In the genomic region with DNA sequence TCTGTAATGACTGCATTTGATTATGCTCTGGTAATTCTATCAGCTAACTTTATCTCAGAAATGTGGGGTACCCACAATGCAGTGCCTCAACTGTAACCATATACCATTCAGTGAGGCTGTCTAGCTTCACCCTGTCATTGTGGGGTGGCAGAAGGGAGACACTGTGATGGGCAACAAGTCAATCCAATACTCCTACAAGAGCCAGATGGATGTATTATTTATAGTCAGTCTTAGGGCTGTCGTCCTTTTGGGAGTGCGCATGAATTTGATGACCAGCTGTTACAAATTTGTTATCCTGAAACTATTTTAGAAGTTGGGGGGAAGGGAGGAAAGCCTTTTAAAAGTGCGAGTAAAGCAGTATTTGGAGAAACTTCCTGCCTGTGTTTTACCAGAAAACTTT, we compare ENCODE assay signal across 27 cellular contexts. TPM values are rescaled to one million over a fixed set of nuclear protein-coding genes. Genes with fewer than 3 reads are reported as not detected.
DNase-seq lines count a peak whose midpoint lies in the region; ATAC-seq and TF ChIP-seq lines count a peak whose summit lies in the region.
"Had no signal": no experiment of that assay in that cellular context is flagged by ENCODE, and none has a peak within 500 bp of the region (broad histone marks: within the 10 kb centered on the region; RNA-seq: fewer than 3 reads in every experiment).

No MANE protein-coding gene starts in this region.

- DNase-seq in G401 (ENCODE audit: low spot score): peak; percentile 56
- peak; percentile 24 to 78 for DNase-seq in NCI-H446 (lab: John Stamatoyannopoulos, UW)
- peak; percentile 66 for DNase-seq in cerebellum (ENCODE audit: low spot score)
- DNase-seq in osteoblast (ENCODE audit: insufficient read length, low spot score, missing footprints): no peak
- DNase-seq in activated CD8-positive, alpha-beta memory T cell treated with anti-CD3 and anti-CD28 coated beads, Interleukin-2, amount 50 U/mL, for 4 hours: no peak
- DNase-seq in UCSD-AML1 (lab: John Stamatoyannopoulos, UW; ENCODE audit: unreplicated experiment): no peak
- no peak for DNase-seq in activated naive CD4-positive, alpha-beta T cell treated with anti-CD3 and anti-CD28 coated beads, Interleukin-2, amount 50 U/mL, for 72 hours (ENCODE audit: low spot score in 2 of 2)
- DNase-seq: activated CD4-positive, alpha-beta T cell treated with anti-CD3 and anti-CD28 coated beads for 4 hours; activated naive CD4-positive, alpha-beta T cell treated with anti-CD3 and anti-CD28 coated beads for 36 hours; amniotic stem cell; colonic mucosa; esophagus squamous epithelium; Kasumi-1; kidney; mucosa of descending colon; NCI-H187 treated with DMSO at 0.1 percent for 48 hours; sigmoid colon; stimulated activated naive CD8-positive, alpha-beta T cell treated with anti-CD3 and anti-CD28 coated beads, Interleukin-15, amount 100 ng/mL, for 72 hours had no signal

- in situ Hi-C loops in G401 (cut with HindIII; ENCODE audit: low sequenced_read_pairs): no loop called here

- no peak for TF ChIP-seq CTCF in osteoblast (IDR thresholded peaks at IDR 0.05; ENCODE audit: extremely low read depth, low read depth, low read length)

- H3K9me3 ChIP-seq in osteoblast (ENCODE audit: low read depth, low read length): no peaks in the 10 kb centered on the region
- H3K9me3 ChIP-seq: breast epithelium, colonic mucosa, esophagus squamous epithelium, mucosa of descending colon, prostate gland, sigmoid colon, SJCRH30, tibial nerve had no signal

- H3K4me2 ChIP-seq in osteoblast (ENCODE audit: insufficient read depth, low read length): no peak overlapping the region

- no peaks in the 10 kb centered on the region for H3K27me3 ChIP-seq in osteoblast (ENCODE audit: insufficient read depth, low read length)
- H3K27me3 ChIP-seq: breast epithelium, colonic mucosa, esophagus squamous epithelium, sigmoid colon, SJCRH30, tibial nerve had no signal

- H3K4me1 ChIP-seq in osteoblast (ENCODE audit: insufficient read depth, low read length): peaks cover 12% of the 10 kb centered on the region
- H3K4me1 ChIP-seq: breast epithelium, colonic mucosa, esophagus squamous epithelium, prostate gland had no signal

- no peak overlapping the region for H3K4me3 ChIP-seq in osteoblast (ENCODE audit: insufficient read depth, low read length)
- H3K4me3 ChIP-seq: breast epithelium, colonic mucosa, esophagus squamous epithelium, lung, mucosa of descending colon, prostate gland, sigmoid colon, SJCRH30, tibial nerve had no signal

- H3K27ac ChIP-seq in osteoblast (ENCODE audit: low read depth, low read length): no peak overlapping the region
- H3K27ac ChIP-seq: colonic mucosa, esophagus squamous epithelium, prostate gland, sigmoid colon, SJCRH30, tibial nerve had no signal

- H3K27ac Mint-ChIP-seq in activated naive CD4-positive, alpha-beta T cell treated with anti-CD3 and anti-CD28 coated beads, Interleukin-2, amount 50 U/mL, for 72 hours: no peak overlapping the region
- H3K27ac Mint-ChIP-seq: activated naive CD4-positive, alpha-beta T cell treated with anti-CD3 and anti-CD28 coated beads for 36 hours; stimulated activated naive CD8-positive, alpha-beta T cell treated with anti-CD3 and anti-CD28 coated beads, Interleukin-15, amount 100 ng/mL, for 72 hours had no signal

- no peaks in the 10 kb centered on the region for H3K36me3 ChIP-seq in osteoblast (ENCODE audit: insufficient read depth, low read length)
- H3K36me3 ChIP-seq: breast epithelium, colonic mucosa, esophagus squamous epithelium, prostate gland, sigmoid colon, SJCRH30, tibial nerve had no signal

- no peaks in the 10 kb centered on the region for H4K20me1 ChIP-seq in osteoblast (ENCODE audit: insufficient read depth, low read length)

- H3K79me2 ChIP-seq in osteoblast (ENCODE audit: insufficient read depth, low read length): no peaks in the 10 kb centered on the region

- no peaks in the 10 kb centered on the region for H3K9me3 Mint-ChIP-seq in activated naive CD4-positive, alpha-beta T cell treated with anti-CD3 and anti-CD28 coated beads, Interleukin-2, amount 50 U/mL, for 72 hours
- H3K9me3 Mint-ChIP-seq: activated naive CD4-positive, alpha-beta T cell treated with anti-CD3 and anti-CD28 coated beads for 36 hours; neural crest cell; stimulated activated naive CD8-positive, alpha-beta T cell treated with anti-CD3 and anti-CD28 coated beads, Interleukin-15, amount 100 ng/mL, for 72 hours had no signal

- ATAC-seq in HG03469 (IDR thresholded peaks at IDR 0.05; ENCODE audit: unreplicated experiment): no peak
- ATAC-seq in activated naive CD4-positive, alpha-beta T cell treated with anti-CD3 and anti-CD28 coated beads, Interleukin-2, amount 50 U/mL, for 72 hours: no peak
- ATAC-seq: mucosa of descending colon; Panc1; stimulated activated naive CD8-positive, alpha-beta T cell treated with anti-CD3 and anti-CD28 coated beads, Interleukin-15, amount 100 ng/mL, for 72 hours had no signal

- H2AFZ ChIP-seq in osteoblast (ENCODE audit: low read length): peak overlapping the region; percentile 51

- H3K36me3 Mint-ChIP-seq in activated naive CD4-positive, alpha-beta T cell treated with anti-CD3 and anti-CD28 coated beads, Interleukin-2, amount 50 U/mL, for 72 hours: no peaks in the 10 kb centered on the region

RNA-seq across cellular contexts. Expression of a gene that starts 1.6 kb away (rescaled TPM):
- total RNA-seq in G401 (2014; rRNA removed; shearing (Covaris generic)): not detected in 2 replicates
- total RNA-seq in cerebellum (1.3 TPM), osteoblast (not detected in 2 replicates)
- total RNA-seq in activated naive CD4-positive, alpha-beta T cell treated with anti-CD3 and anti-CD28 coated beads, Interleukin-2, amount 50 U/mL, for 72 hours: not detected
- total RNA-seq: activated naive CD4-positive, alpha-beta T cell treated with anti-CD3 and anti-CD28 coated beads for 36 hours; colonic mucosa; glomerular endothelial cell; kidney had no signal

RNA-seq across cellular contexts. Expression of a gene that starts 18.2 kb away (rescaled TPM):
- 28.2 and 29.3 TPM in 2 replicates for total RNA-seq in G401 (2014; rRNA removed; shearing (Covaris generic))
- total RNA-seq in cerebellum: 48.0 TPM
- 21.4 and 21.8 TPM in 2 replicates for total RNA-seq in osteoblast
- total RNA-seq in activated naive CD4-positive, alpha-beta T cell treated with anti-CD3 and anti-CD28 coated beads, Interleukin-2, amount 50 U/mL, for 72 hours: 10 to 100 TPM; 17.3 to 28.1 TPM

Comparison
In these comparisons a context has a peak if more than half of its experiments do, and no peak if none do; other contexts are left out.
1. DNase-seq: peak in G401 (single experiment), NCI-H446 (2 of 2) and cerebellum (single experiment); none in osteoblast (single experiment), activated CD8-positive, alpha-beta memory T cell treated with anti-CD3 and anti-CD28 coated beads, Interleukin-2, amount 50 U/mL, for 4 hours (single experiment), UCSD-AML1 (single experiment) and activated naive CD4-positive, alpha-beta T cell treated with anti-CD3 and anti-CD28 coated beads, Interleukin-2, amount 50 U/mL, for 72 hours (0 of 2).